In the genomic region with DNA sequence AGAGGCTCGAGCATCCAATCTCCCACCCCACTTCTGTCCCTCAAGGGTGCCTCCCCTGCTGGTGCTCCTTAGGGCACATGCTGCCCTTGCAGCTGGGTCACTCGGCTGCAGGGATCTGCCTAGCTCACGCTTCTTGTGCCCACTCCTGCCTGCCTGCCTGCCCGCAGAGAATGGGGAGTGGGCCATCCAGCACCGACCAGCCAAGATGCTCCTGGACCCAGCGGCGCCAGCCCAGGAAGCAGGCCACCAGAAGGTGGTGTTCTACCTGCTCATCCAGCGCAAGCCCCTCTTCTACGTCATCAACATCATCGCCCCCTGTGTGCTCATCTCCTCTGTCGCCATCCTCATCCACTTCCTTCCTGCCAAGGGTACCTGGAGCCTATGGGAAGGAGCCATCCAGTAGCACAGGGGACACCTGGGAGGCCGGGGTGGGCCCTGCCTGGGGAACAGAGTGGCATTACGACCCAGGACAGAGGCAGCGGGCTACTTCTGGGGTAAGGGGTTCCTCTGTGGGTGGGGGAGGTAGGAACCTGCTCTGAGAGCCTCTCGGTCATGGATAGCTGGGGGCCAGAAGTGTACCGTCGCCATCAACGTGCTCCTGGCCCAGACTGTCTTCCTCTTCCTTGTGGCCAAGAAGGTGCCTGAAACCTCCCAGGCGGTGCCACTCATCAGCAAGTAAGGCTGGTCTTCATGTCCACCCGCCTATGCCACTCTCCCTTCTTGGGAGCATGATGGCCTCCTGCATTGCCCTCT, we compare ENCODE assay signal across 2 cellular contexts.
TF ChIP-seq lines count a peak whose summit lies in the region.

No MANE protein-coding gene starts in this region.

TF ChIP-seq in GM12891, 5 proteins besides CTCF, POLR2A, EP300 and RAD21:
- TF ChIP-seq TAF1 (IDR thresholded peaks at IDR 0.05; ENCODE audit: low read depth, low read length) (no peak), PAX5 (IDR thresholded peaks at IDR 0.05; ENCODE audit: insufficient read depth, low read length, severe bottlenecking) (no peak), POLR2AphosphoS5 (IDR thresholded peaks at IDR 0.05; ENCODE audit: low read depth, low read length) (no peak), SPI1 (IDR thresholded peaks at IDR 0.05; ENCODE audit: low read depth, low read length) (no peak)

TF ChIP-seq in K562, 482 proteins besides CTCF, POLR2A, EP300 and RAD21:
- TF ChIP-seq SIN3B (IDR thresholded peaks at IDR 0.05; ENCODE audit: low read depth), result no peak
- TF ChIP-seq ZNF780A (CRISPR knock-in tag; IDR thresholded peaks at IDR 0.05), result no peak
- no peak for TF ChIP-seq KAT8 (IDR thresholded peaks at IDR 0.05; ENCODE audit: low read depth)
- peak; percentile 42 for TF ChIP-seq SUPT5H (IDR thresholded peaks at IDR 0.05)
- no peak for TF ChIP-seq PCBP1 (IDR thresholded peaks at IDR 0.05; ENCODE audit: low read depth, low read length, poor library complexity, severe bottlenecking)
- peak; percentile 43; the same call in 1 of the 2 replicates for TF ChIP-seq POLR2G (IDR thresholded peaks at IDR 0.05; ENCODE audit: low read depth, low read length)
- TF ChIP-seq ZNF77 (CRISPR knock-in tag; IDR thresholded peaks at IDR 0.05), result no peak
- no peak for TF ChIP-seq ZNF124 (CRISPR knock-in tag; IDR thresholded peaks at IDR 0.05)
- TF ChIP-seq ZNF717 (CRISPR knock-in tag; IDR thresholded peaks at IDR 0.05), result no peak
- TF ChIP-seq HMGN3 (IDR thresholded peaks at IDR 0.05; ENCODE audit: borderline replicate concordance, extremely low read depth, insufficient read length, low read depth, low read length), result no peak
TF ChIP-seq in K562: peak in this region for 2.
